ENCODE assay signal across 20 cellular contexts in the genomic region with DNA sequence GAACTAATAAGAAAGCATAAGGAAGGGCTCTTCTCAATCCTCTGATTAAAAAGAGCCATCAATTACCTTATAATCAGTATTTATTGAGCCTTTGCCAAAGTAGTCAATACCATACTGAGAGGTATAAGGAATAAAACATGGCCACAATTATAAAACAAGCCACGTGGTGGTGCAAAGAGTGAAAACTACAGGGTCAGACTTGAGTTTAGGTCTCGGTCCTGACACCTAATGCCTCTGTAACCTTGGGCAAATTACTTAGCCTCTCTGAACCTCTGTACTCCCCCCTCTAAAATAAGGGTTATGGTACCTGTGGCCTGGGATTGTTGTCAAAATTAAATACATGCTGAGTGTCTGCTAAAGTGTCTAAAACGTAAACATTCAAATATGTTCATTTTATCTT. TPM values are rescaled to one million over a fixed set of nuclear protein-coding genes. Genes with fewer than 3 reads are reported as not detected.
DNase-seq lines count a peak whose midpoint lies in the region; ATAC-seq, FAIRE-seq and TF ChIP-seq lines count a peak whose summit lies in the region.
"Had no signal": no experiment of that assay in that cellular context is flagged by ENCODE, and none has a peak within 500 bp of the region (broad histone marks: within the 10 kb centered on the region; RNA-seq: fewer than 3 reads in every experiment).

No MANE protein-coding gene starts in this region.

- no peaks in the 10 kb centered on the region for H3K9me2 ChIP-seq in OCI-LY7 (ENCODE audit: insufficient read depth, low read length)

- FAIRE-seq in K562 (lab: Jason Lieb, UNC) = no peak
- FAIRE-seq: D721Med, G401.6 had no signal

- TF ChIP-seq RAD21 in K562 (CRISPR knock-in tag; conservative IDR thresholded peaks at IDR 0.05 in 1 of 2, IDR thresholded peaks at IDR 0.05 in 1 of 2) = no peak; a peak in 1 of 4 replicates

- no peaks in the 10 kb centered on the region for H4K20me1 ChIP-seq in OCI-LY7 (ENCODE audit: insufficient read depth, low read length)
- H4K20me1 ChIP-seq in K562 (replicated peaks; ENCODE audit: control insufficient read depth, insufficient read depth, low read length) = no peaks in the 10 kb centered on the region

- DNase-seq in HFFc6 = no peak
- peak; percentile 8 for DNase-seq in OCI-LY7 (ENCODE audit: low spot score)
- peak in 2 of 4 experiments; percentile 27 to 30 for DNase-seq in K562 (ENCODE audit: extremely low read depth in 1 of 4, low spot score in 3 of 4)
- no peak for DNase-seq in osteocyte (ENCODE audit: extremely low spot score, unreplicated experiment)
- DNase-seq in NCI-H510A (lab: John Stamatoyannopoulos, UW) = no peak
- DNase-seq: C1 segment of cervical spinal cord, NCI-H1436, NCI-H1930, NCI-H345, NCI-H69, SHP77 treated with DMSO at 0.1 percent for 48 hours had no signal

- WGBS in K562 (ENCODE audit: insufficient coverage, low coverage, missing lambda C conversion rate) = 6% methylated on average over 3 of the region's 3 CpGs

- POLR2A ChIA-PET in OCI-LY7 (lab: Charles Lee) = no interaction called here
- POLR2A ChIA-PET in K562 (lab: Yijun Ruan, JAX) = no interaction called here

- H3K9me3 Mint-ChIP-seq in HFFc6 (no peaks in the 10 kb centered on the region), osteocyte (ENCODE audit: unreplicated experiment) (no peaks in the 10 kb centered on the region)

- no peak overlapping the region for H2AFZ ChIP-seq in OCI-LY7 (ENCODE audit: low read length)
- no peak overlapping the region; the same call in 1 of the 2 replicates for H2AFZ ChIP-seq in K562 (ENCODE audit: low read depth, low read length)

- in situ Hi-C loops in K562 (cut with MboI) = no loop called here

- TF ChIP-seq CTCF in HFFc6 (IDR thresholded peaks at IDR 0.05) = peak; percentile 34
- peak; percentile 40; the same call in 1 of the 2 replicates for TF ChIP-seq CTCF in OCI-LY7 (conservative IDR thresholded peaks at IDR 0.05; ENCODE audit: low read length)
- TF ChIP-seq CTCF in K562 (IDR thresholded peaks at IDR 0.05 in 2 of 3, conservative IDR thresholded peaks at IDR 0.05 in 1 of 3; ENCODE audit: insufficient read depth in 2 of 3, low read depth in 1 of 3, low read length in 3 of 3) = peak in 1 of 3 experiments; percentile 21; a peak in 2 of 6 replicates
- peak; percentile 11 for TF ChIP-seq CTCF in osteocyte (IDR thresholded peaks at IDR 0.05)

- H3K9me1 ChIP-seq in K562 (ENCODE audit: control insufficient read depth, insufficient read depth, low read length) = no peaks in the 10 kb centered on the region

- TF ChIP-seq POLR2A in K562 (conservative IDR thresholded peaks at IDR 0.05) = no peak

- ATAC-seq in K562 (0 out of 3 replicates have a peak, but pooled peaks have one; percentile 40), HG03139 (IDR thresholded peaks at IDR 0.05; ENCODE audit: unreplicated experiment) (no peak), GM21825 (IDR thresholded peaks at IDR 0.05; ENCODE audit: unreplicated experiment) (no peak)

- no peak overlapping the region for H3K4me3 Mint-ChIP-seq in HFFc6
- no peak overlapping the region for H3K4me3 Mint-ChIP-seq in osteocyte (ENCODE audit: unreplicated experiment)

- H3K27ac Mint-ChIP-seq in HFFc6 = no peak overlapping the region
- H3K27ac Mint-ChIP-seq in osteocyte (ENCODE audit: unreplicated experiment) = no peak overlapping the region

- H3K27me3 Mint-ChIP-seq in HFFc6 (ENCODE audit: insufficient read depth) = peaks cover 37% of the 10 kb centered on the region
- H3K27me3 Mint-ChIP-seq in osteocyte (ENCODE audit: unreplicated experiment) = peaks cover 19% of the 10 kb centered on the region

- intact Hi-C loops in OCI-LY7 (cut with micrococcal nuclease; ENCODE audit: unreplicated experiment) (no loop called here), K562 (cut with micrococcal nuclease) (no loop called here)

- H3K9me3 ChIP-seq in OCI-LY7 (ENCODE audit: low read length) (no peaks in the 10 kb centered on the region), K562 (replicated peaks; ENCODE audit: control insufficient read depth, insufficient read depth, low read depth, low read length) (no peaks in the 10 kb centered on the region)

- H3K36me3 Mint-ChIP-seq in HFFc6 (ENCODE audit: low read depth) (no peaks in the 10 kb centered on the region), osteocyte (ENCODE audit: unreplicated experiment) (no peaks in the 10 kb centered on the region)

- H3K4me2 ChIP-seq in OCI-LY7 (ENCODE audit: low read length) = no peak overlapping the region
- H3K4me2 ChIP-seq in K562 (ENCODE audit: insufficient read depth, low read length) = no peak overlapping the region
- H3K4me2 ChIP-seq: KMS-11 had no signal

- H3K36me3 ChIP-seq in OCI-LY7 (ENCODE audit: insufficient read depth, low read length) = no peaks in the 10 kb centered on the region
- H3K36me3 ChIP-seq in K562 (ENCODE audit: control insufficient read depth, insufficient read depth, low read length) = no peaks in the 10 kb centered on the region

- H3K4me1 ChIP-seq in OCI-LY7 (ENCODE audit: insufficient read depth, low read length, poor library complexity, severe bottlenecking) (no peaks in the 10 kb centered on the region), K562 (replicated peaks in 1 of 2; ENCODE audit: control insufficient read depth in 2 of 2, insufficient read depth in 2 of 2, low read length in 2 of 2) (peaks cover 4 to 21% of the 10 kb centered on the region in 2 experiments)

- H3K4me1 Mint-ChIP-seq in HFFc6 (ENCODE audit: low read depth) (peaks cover under 1% of the 10 kb centered on the region), osteocyte (ENCODE audit: unreplicated experiment) (peaks cover 11% of the 10 kb centered on the region)

- no peak overlapping the region for H3K9ac ChIP-seq in K562 (ENCODE audit: insufficient read depth in 1 of 2, low read depth in 2 of 2, low read length in 2 of 2)
- H3K9ac ChIP-seq: KMS-11 had no signal

- CTCF ChIA-PET in OCI-LY7 (lab: Charles Lee; ENCODE audit: unreplicated experiment) = no interaction called here
- CTCF ChIA-PET in K562 (lab: Yijun Ruan, JAX; ENCODE audit: low intra/inter-chr PET ratio) = no interaction called here

- no peaks in the 10 kb centered on the region for H3K79me2 ChIP-seq in OCI-LY7 (ENCODE audit: insufficient read depth, low read depth, low read length)
- H3K79me2 ChIP-seq in K562 (ENCODE audit: control insufficient read depth, insufficient read depth, low read length) = no peaks in the 10 kb centered on the region

- no TSS peak for BruUV-seq in OCI-LY7 (replicated peaks; lab: Mats Ljungman, UMichigan)
- no TSS peak for BruUV-seq in K562 (replicated peaks; lab: Mats Ljungman, UMichigan)

- no peak for TF ChIP-seq EP300 in K562 (IDR thresholded peaks at IDR 0.05; ENCODE audit: low read length)

- H3K27ac ChIP-seq in OCI-LY7 (ENCODE audit: low read depth, low read length, poor library complexity, severe bottlenecking) (no peak overlapping the region), K562 (ENCODE audit: extremely low read depth, low read depth, low read length) (no peak overlapping the region)
- H3K27ac ChIP-seq: KMS-11 had no signal

- no peak overlapping the region for H3K4me3 ChIP-seq in OCI-LY7 (ENCODE audit: low read depth, low read length, poor library complexity, severe bottlenecking)
- H3K4me3 ChIP-seq in K562 = no peak overlapping the region

- H3K27me3 ChIP-seq in K562 (ENCODE audit: control insufficient read depth in 2 of 2, insufficient read depth in 2 of 2, low read length in 2 of 2) = peaks cover 5 to 38% of the 10 kb centered on the region in 2 experiments; a peak in 4 of 5 replicates

RNA-seq across cellular contexts. Expression of a gene that starts 11.8 kb away (rescaled TPM):
- not detected for total RNA-seq in HFFc6 (2021; fragmentation: NEBNext Ultra II Directional; extraction: Animal tissue kit (Norgen Biotek cat#: 25700))
- not detected in 2 replicates for total RNA-seq in OCI-LY7 (2014; rRNA removed; shearing (Covaris generic))
- total RNA-seq in OCI-LY7 (2022) (not detected in 2 replicates), K562 (2014; rRNA removed) (0.36 and 0.61 TPM in 2 replicates), K562 (2014; rRNA removed; fragmentation: Illumina TruSeq; extraction: Trizol) (0.65 and 0.73 TPM in 2 replicates), K562 (2015; rRNA removed; fragmentation: Illumina TruSeq; extraction: Trizol) (0.36 and 0.38 TPM in 2 replicates), K562 (2021) (0.58 and 0.86 TPM in 2 replicates), osteocyte (not detected in 2 replicates)
- total RNA-seq in K562 (2011; cell fraction: chromatin; rRNA removed; ENCODE audit: low replicate concordance) = 0.07 TPM in 1 of 2 replicates, not detected in the other
- not detected in 2 replicates for total RNA-seq in K562 (2011; cell fraction: nucleolus; rRNA removed)
- 0.15 TPM in 1 of 2 replicates, not detected in the other for total RNA-seq in K562 (2011; cell fraction: nucleoplasm; rRNA removed)
- polyA plus RNA-seq in K562 (2011; rRNA removed) (0.26 and 0.31 TPM in 2 replicates), K562 (2014; fragmentation: Illumina TruSeq; extraction: Trizol) (0.74 and 0.83 TPM in 2 replicates), K562 (2014; fragmentation: Nextera tagmentation; extraction: Ambion mirVana) (under 1 TPM; 0.15 to 0.36 TPM), K562 (2014; rRNA removed) (0.90 and 1.00 TPM in 2 replicates)
- 0.09 and 0.19 TPM in 2 replicates for polyA plus RNA-seq in K562 (2011; cell fraction: cytosol; rRNA removed)
- 0.40 and 0.62 TPM in 2 replicates for polyA plus RNA-seq in K562 (2011; cell fraction: nucleus; rRNA removed)
- polyA plus RNA-seq in K562 (2012) = 0.55 and 0.68 TPM in 2 replicates
- polyA minus RNA-seq in K562 (2011; rRNA and poly(A)+ RNA removed) = 0.09 and 0.14 TPM in 2 replicates
- polyA minus RNA-seq in K562 (2011; cell fraction: cytosol; rRNA and poly(A)+ RNA removed) = not detected in 2 replicates
- 0.11 TPM in 1 of 2 replicates, not detected in the other for polyA minus RNA-seq in K562 (2011; cell fraction: nucleus; rRNA and poly(A)+ RNA removed)
- total RNA-seq: H4, M059J, RPMI7951 had no signal

RNA-seq across cellular contexts. Expression of a gene that starts 13.3 kb away (rescaled TPM):
- not detected for total RNA-seq in HFFc6 (2021; fragmentation: NEBNext Ultra II Directional; extraction: Animal tissue kit (Norgen Biotek cat#: 25700))
- total RNA-seq in OCI-LY7 (2014; rRNA removed; shearing (Covaris generic)) = not detected in 2 replicates
- not detected in 2 replicates for total RNA-seq in OCI-LY7 (2022)
- total RNA-seq in K562 (2011; cell fraction: chromatin; rRNA removed; ENCODE audit: low replicate concordance) = not detected in 2 replicates
- not detected in 2 replicates for total RNA-seq in K562 (2011; cell fraction: nucleolus; rRNA removed)
- total RNA-seq in K562 (2011; cell fraction: nucleoplasm; rRNA removed) = not detected in 2 replicates
- not detected in 2 replicates for total RNA-seq in K562 (2014; rRNA removed)
- not detected in 2 replicates for total RNA-seq in K562 (2014; rRNA removed; fragmentation: Illumina TruSeq; extraction: Trizol)
- total RNA-seq in K562 (2015; rRNA removed; fragmentation: Illumina TruSeq; extraction: Trizol) = not detected in 2 replicates
- not detected in 2 replicates for total RNA-seq in K562 (2021)
- polyA plus RNA-seq in K562 (2011; rRNA removed) = not detected in 2 replicates
- polyA plus RNA-seq in K562 (2011; cell fraction: cytosol; rRNA removed) = not detected in 2 replicates
- polyA plus RNA-seq in K562 (2011; cell fraction: nucleus; rRNA removed) = 0.10 TPM in 1 of 2 replicates, not detected in the other
- polyA plus RNA-seq in K562 (2012) = 0.10 TPM in 1 of 2 replicates, not detected in the other
- polyA plus RNA-seq in K562 (2014; fragmentation: Illumina TruSeq; extraction: Trizol) = not detected in 2 replicates
- under 1 TPM in 1 of 2 experiments, not detected in 1; 0.04 TPM for polyA plus RNA-seq in K562 (2014; fragmentation: Nextera tagmentation; extraction: Ambion mirVana)
- polyA plus RNA-seq in K562 (2014; rRNA removed) = 0.08 TPM in 1 of 2 replicates, not detected in the other
- polyA minus RNA-seq in K562 (2011; rRNA and poly(A)+ RNA removed) = not detected in 2 replicates
- not detected in 2 replicates for polyA minus RNA-seq in K562 (2011; cell fraction: cytosol; rRNA and poly(A)+ RNA removed)
- not detected in 2 replicates for polyA minus RNA-seq in K562 (2011; cell fraction: nucleus; rRNA and poly(A)+ RNA removed)
- total RNA-seq in osteocyte = not detected in 2 replicates
- total RNA-seq: H4; M059J; RPMI7951; T-helper 1 cell treated with Interleukin-12 subunit alpha and Interleukin-12 subunit beta and Interleukin-4 antibody, amounts not matched to agents 30 ng/mL and 1 ng/mL, for 36 hours had no signal

RNA-seq across cellular contexts. Expression of a gene that starts 14.1 kb away (rescaled TPM):
- not detected for total RNA-seq in HFFc6 (2021; fragmentation: NEBNext Ultra II Directional; extraction: Animal tissue kit (Norgen Biotek cat#: 25700))
- total RNA-seq in OCI-LY7 (2014; rRNA removed; shearing (Covaris generic)) = not detected in 2 replicates
- total RNA-seq in OCI-LY7 (2022) (not detected in 2 replicates), K562 (2014; rRNA removed) (2.3 and 2.6 TPM in 2 replicates), K562 (2014; rRNA removed; fragmentation: Illumina TruSeq; extraction: Trizol) (0.80 and 0.91 TPM in 2 replicates), K562 (2015; rRNA removed; fragmentation: Illumina TruSeq; extraction: Trizol) (0.34 and 0.83 TPM in 2 replicates), K562 (2021) (1.2 TPM in 2 replicates), osteocyte (not detected in 2 replicates)
- 0.30 TPM in 1 of 2 replicates, not detected in the other for total RNA-seq in K562 (2011; cell fraction: chromatin; rRNA removed; ENCODE audit: low replicate concordance)
- not detected in 2 replicates for total RNA-seq in K562 (2011; cell fraction: nucleolus; rRNA removed)
- total RNA-seq in K562 (2011; cell fraction: nucleoplasm; rRNA removed) = not detected in 2 replicates
- polyA plus RNA-seq in K562 (2011; rRNA removed) (0.21 and 0.65 TPM in 2 replicates), K562 (2014; fragmentation: Illumina TruSeq; extraction: Trizol) (0.70 and 1.2 TPM in 2 replicates), K562 (2014; fragmentation: Nextera tagmentation; extraction: Ambion mirVana) (under 1 TPM; 0.06 to 0.15 TPM), K562 (2014; rRNA removed) (2.2 and 2.9 TPM in 2 replicates)
- 0.09 and 0.13 TPM in 2 replicates for polyA plus RNA-seq in K562 (2011; cell fraction: cytosol; rRNA removed)
- polyA plus RNA-seq in K562 (2011; cell fraction: nucleus; rRNA removed) = 0.98 and 1.8 TPM in 2 replicates
- 0.99 and 1.2 TPM in 2 replicates for polyA plus RNA-seq in K562 (2012)
- 0.14 and 0.42 TPM in 2 replicates for polyA minus RNA-seq in K562 (2011; rRNA and poly(A)+ RNA removed)
- 1.6 TPM in 1 of 2 replicates, not detected in the other for polyA minus RNA-seq in K562 (2011; cell fraction: cytosol; rRNA and poly(A)+ RNA removed)
- 0.54 and 0.89 TPM in 2 replicates for polyA minus RNA-seq in K562 (2011; cell fraction: nucleus; rRNA and poly(A)+ RNA removed)
- total RNA-seq: M059J, RPMI7951 had no signal

RNA-seq across cellular contexts. Expression of a gene that starts 36.3 kb away (rescaled TPM):
- total RNA-seq in HFFc6 (2021; fragmentation: NEBNext Ultra II Directional; extraction: Animal tissue kit (Norgen Biotek cat#: 25700)) = not detected
- total RNA-seq in OCI-LY7 (2014; rRNA removed; shearing (Covaris generic)) = not detected in 2 replicates
- total RNA-seq in OCI-LY7 (2022) = not detected in 2 replicates
- not detected in 2 replicates for total RNA-seq in K562 (2011; cell fraction: chromatin; rRNA removed; ENCODE audit: low replicate concordance)
- not detected in 2 replicates for total RNA-seq in K562 (2011; cell fraction: nucleolus; rRNA removed)
- total RNA-seq in K562 (2011; cell fraction: nucleoplasm; rRNA removed) = not detected in 2 replicates
- not detected in 2 replicates for total RNA-seq in K562 (2014; rRNA removed)
- not detected in 2 replicates for total RNA-seq in K562 (2014; rRNA removed; fragmentation: Illumina TruSeq; extraction: Trizol)
- total RNA-seq in K562 (2015; rRNA removed; fragmentation: Illumina TruSeq; extraction: Trizol) = not detected in 2 replicates
- total RNA-seq in K562 (2021) = not detected in 2 replicates
- not detected in 2 replicates for polyA plus RNA-seq in K562 (2011; rRNA removed)
- not detected in 2 replicates for polyA plus RNA-seq in K562 (2011; cell fraction: cytosol; rRNA removed)
- not detected in 2 replicates for polyA plus RNA-seq in K562 (2011; cell fraction: nucleus; rRNA removed)
- not detected in 2 replicates for polyA plus RNA-seq in K562 (2012)
- not detected in 2 replicates for polyA plus RNA-seq in K562 (2014; fragmentation: Illumina TruSeq; extraction: Trizol)
- polyA plus RNA-seq in K562 (2014; fragmentation: Nextera tagmentation; extraction: Ambion mirVana) = not detected
- not detected in 2 replicates for polyA plus RNA-seq in K562 (2014; rRNA removed)
- polyA minus RNA-seq in K562 (2011; rRNA and poly(A)+ RNA removed) = not detected in 2 replicates
- polyA minus RNA-seq in K562 (2011; cell fraction: cytosol; rRNA and poly(A)+ RNA removed) = not detected in 2 replicates
- polyA minus RNA-seq in K562 (2011; cell fraction: nucleus; rRNA and poly(A)+ RNA removed) = not detected in 2 replicates
- total RNA-seq in osteocyte = not detected in 2 replicates
- total RNA-seq: M059J; RPMI7951; T-helper 1 cell treated with Interleukin-12 subunit alpha and Interleukin-12 subunit beta and Interleukin-4 antibody, amounts not matched to agents 30 ng/mL and 1 ng/mL, for 36 hours had no signal
